ENCODE assay signal across 1 cellular context in genomic region chr19:4246767-4247593, GRCh38.
TF ChIP-seq lines count a peak whose summit lies in the region.

TSS of gene YJU2 (plus strand) at chr19:4247080. CDS start at chr19:4247147, 67 bp downstream.

TF ChIP-seq in HepG2, 621 proteins besides CTCF, POLR2A, EP300 and RAD21 (continued from another document and continues in another):
- TF ChIP-seq CBX2 (IDR thresholded peaks at IDR 0.05; ENCODE audit: low read depth, low read length) (no peak), CBX2 (CRISPR knock-in tag; IDR thresholded peaks at IDR 0.05; ENCODE audit: low read depth) (no peak), RARG (CRISPR knock-in tag; IDR thresholded peaks at IDR 0.05; ENCODE audit: low read depth) (no peak), MYC (CRISPR knock-in tag; IDR thresholded peaks at IDR 0.05; ENCODE audit: borderline replicate concordance) (peak; percentile 91), CBFB (CRISPR knock-in tag; IDR thresholded peaks at IDR 0.05) (peak; percentile 40; the same call in 1 of the 2 replicates), RFXAP (CRISPR knock-in tag; IDR thresholded peaks at IDR 0.05; ENCODE audit: borderline replicate concordance) (peak; percentile 83; the same call in 1 of the 2 replicates), HOXA3 (CRISPR knock-in tag; IDR thresholded peaks at IDR 0.05) (peak; percentile 83), ARHGAP35 (CRISPR knock-in tag; IDR thresholded peaks at IDR 0.05; ENCODE audit: borderline replicate concordance) (no peak), ZNF83 (CRISPR knock-in tag; IDR thresholded peaks at IDR 0.05; ENCODE audit: borderline replicate concordance) (no peak), ZNF276 (CRISPR knock-in tag; IDR thresholded peaks at IDR 0.05; ENCODE audit: low read depth) (no peak), KIAA2018 (CRISPR knock-in tag; IDR thresholded peaks at IDR 0.05; ENCODE audit: borderline replicate concordance) (no peak), FOSL2 (CRISPR knock-in tag; IDR thresholded peaks at IDR 0.05) (peak; percentile 42; the same call in 1 of the 2 replicates), MAFG (CRISPR knock-in tag; IDR thresholded peaks at IDR 0.05) (no peak), FOXO1 (CRISPR knock-in tag; IDR thresholded peaks at IDR 0.05) (no peak), ZNF780A (CRISPR knock-in tag; IDR thresholded peaks at IDR 0.05) (no peak), AGO1 (IDR thresholded peaks at IDR 0.05; ENCODE audit: low read depth, low read length, poor library complexity, severe bottlenecking) (no peak), KAT8 (CRISPR knock-in tag; IDR thresholded peaks at IDR 0.05) (peak; percentile 100), MBNL3 (CRISPR knock-in tag; conservative IDR thresholded peaks at IDR 0.05) (no peak), THAP9 (CRISPR knock-in tag; IDR thresholded peaks at IDR 0.05; ENCODE audit: borderline replicate concordance) (peak; percentile 85; the same call in 1 of the 2 replicates), GPBP1L1 (CRISPR knock-in tag; IDR thresholded peaks at IDR 0.05) (no peak), ZNF788 (CRISPR knock-in tag; IDR thresholded peaks at IDR 0.05; ENCODE audit: borderline replicate concordance) (no peak), SP4 (CRISPR knock-in tag; IDR thresholded peaks at IDR 0.05) (peak; percentile 70), CEBPG (CRISPR knock-in tag; IDR thresholded peaks at IDR 0.05) (peak; percentile 22; the same call in 1 of the 2 replicates), TBL1XR1 (IDR thresholded peaks at IDR 0.05; ENCODE audit: borderline replicate concordance, low read length, partially characterized antibody) (no peak), ZBTB37 (CRISPR knock-in tag; IDR thresholded peaks at IDR 0.05) (no peak), MAFK (conservative IDR thresholded peaks at IDR 0.05 in 1 of 2, IDR thresholded peaks at IDR 0.05 in 1 of 2; ENCODE audit: low read length in 2 of 2) (no peak), CHD2 (IDR thresholded peaks at IDR 0.05; ENCODE audit: low read depth, low read length) (peak; percentile 83), RFX3 (CRISPR knock-in tag; IDR thresholded peaks at IDR 0.05) (0 out of 2 replicates have a peak, but pooled peaks have one; percentile 16), EEA1 (CRISPR knock-in tag; IDR thresholded peaks at IDR 0.05; ENCODE audit: borderline replicate concordance) (no peak; the same call in 1 of the 2 replicates), NCOA2 (CRISPR knock-in tag; IDR thresholded peaks at IDR 0.05) (peak; percentile 46; the same call in 1 of the 2 replicates), E2F2 (CRISPR knock-in tag; IDR thresholded peaks at IDR 0.05; ENCODE audit: borderline replicate concordance) (no peak), PRDM4 (CRISPR knock-in tag; IDR thresholded peaks at IDR 0.05; ENCODE audit: borderline replicate concordance) (0 out of 2 replicates have a peak, but pooled peaks have one; percentile 12), HNF1B (CRISPR knock-in tag; IDR thresholded peaks at IDR 0.05) (peak; percentile 16)
